8 cellular contexts compared by ENCODE assay signal in the genomic region with DNA sequence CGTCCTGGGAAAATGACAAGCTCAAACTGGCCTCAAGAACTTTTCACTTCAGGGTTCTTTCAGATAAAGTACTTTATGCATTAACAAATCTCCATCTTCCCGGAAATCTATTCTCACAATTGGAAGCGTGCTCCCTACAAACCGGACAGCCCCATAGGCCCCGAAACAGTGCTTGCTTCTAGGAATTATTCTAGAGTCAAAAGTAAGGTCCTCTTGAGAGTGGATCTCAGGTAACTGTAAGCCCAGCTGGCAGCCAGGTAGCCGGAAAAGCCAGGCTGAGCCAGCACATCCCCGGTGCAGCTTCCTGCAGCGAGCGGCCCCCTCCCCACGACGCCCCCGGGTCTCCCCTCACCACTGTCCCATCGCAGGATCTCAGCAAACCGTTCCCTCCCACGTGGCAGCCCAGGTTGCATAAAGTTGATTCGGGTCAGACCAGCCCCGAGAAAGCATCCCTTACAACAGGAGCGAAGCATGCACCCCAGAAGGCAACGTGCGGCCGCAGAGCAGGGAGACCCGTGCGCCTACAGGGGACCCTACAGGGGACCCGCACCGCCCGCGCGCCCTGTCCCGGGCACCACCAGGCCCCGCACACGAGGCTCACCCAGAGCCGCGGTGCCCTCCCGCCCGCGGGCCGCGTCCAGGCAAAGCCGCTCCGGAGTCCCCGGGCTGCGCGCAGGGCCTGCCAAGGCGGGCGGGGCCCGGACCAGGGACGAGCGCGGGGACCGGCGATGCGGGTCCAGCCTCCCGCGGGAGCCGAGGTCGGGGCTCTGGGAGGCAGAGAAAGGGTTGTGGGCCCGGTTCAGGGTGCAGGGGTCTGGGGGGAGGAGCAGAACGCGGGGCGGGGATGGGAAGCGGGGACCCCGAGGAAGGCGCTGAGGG. TPM values are rescaled to one million over a fixed set of nuclear protein-coding genes. Genes with fewer than 3 reads are reported as not detected.
DNase-seq lines count a peak whose midpoint lies in the region; ATAC-seq and TF ChIP-seq lines count a peak whose summit lies in the region.

No MANE protein-coding gene starts in this region.

- TF ChIP-seq POLR2A in uterus (IDR thresholded peaks at IDR 0.05), result no peak

- H3K27ac Mint-ChIP-seq in effector memory CD8-positive, alpha-beta T cell, result peak overlapping the region; percentile 96 to 99

- peaks cover 50% of the 10 kb centered on the region for H3K36me3 Mint-ChIP-seq in effector memory CD8-positive, alpha-beta T cell (ENCODE audit: insufficient read depth)

- peaks cover 2% of the 10 kb centered on the region for H3K4me1 ChIP-seq in RWPE2 (ENCODE audit: insufficient read depth, poor library complexity, severe bottlenecking)
- peaks cover 6 to 19% of the 10 kb centered on the region in 2 donors for H3K4me1 ChIP-seq in mucosa of rectum (ENCODE audit: control insufficient read depth in 2 of 2, insufficient read depth in 2 of 2, low read length in 2 of 2)
- peaks cover 0 to 20% of the 10 kb centered on the region in 2 donors for H3K4me1 ChIP-seq in uterus

- H3K9ac ChIP-seq in mucosa of rectum (ENCODE audit: low read depth in 1 of 2, low read length in 2 of 2), result peak overlapping the region in 1 of 2 donors; percentile 50

- no peaks in the 10 kb centered on the region for H3K27me3 Mint-ChIP-seq in effector memory CD8-positive, alpha-beta T cell

- no peaks in the 10 kb centered on the region for H3K9me3 ChIP-seq in RWPE2 (ENCODE audit: severe bottlenecking)
- H3K9me3 ChIP-seq in mucosa of rectum (ENCODE audit: control insufficient read depth in 2 of 2, low read length in 2 of 2), result no peaks in the 10 kb centered on the region
- no peaks in the 10 kb centered on the region for H3K9me3 ChIP-seq in uterus

- peak overlapping the region; percentile 100 for H3K4me3 ChIP-seq in RWPE2 (ENCODE audit: severe bottlenecking)
- peak overlapping the region; percentile 61 to 66 for H3K4me3 ChIP-seq in mucosa of rectum (ENCODE audit: low read length in 2 of 2)
- H3K4me3 ChIP-seq in uterus, result peak overlapping the region; percentile 46 to 72

- peak; percentile 15; the same call in 2 of the 3 replicates for ATAC-seq in RWPE2 (ENCODE audit: low read depth)
- no peak for ATAC-seq in effector memory CD8-positive, alpha-beta T cell (replicated peaks)

- no peaks in the 10 kb centered on the region for H3K27me3 ChIP-seq in RWPE2 (ENCODE audit: insufficient read depth, poor library complexity, severe bottlenecking)
- H3K27me3 ChIP-seq in mucosa of rectum (ENCODE audit: control insufficient read depth in 2 of 2, insufficient read depth in 2 of 2, low read length in 2 of 2), result no peaks in the 10 kb centered on the region
- no peaks in the 10 kb centered on the region for H3K27me3 ChIP-seq in uterus

- H3K27ac ChIP-seq in RWPE2 (ENCODE audit: poor library complexity, severe bottlenecking), result peak overlapping the region; percentile 61
- H3K27ac ChIP-seq in mucosa of rectum (ENCODE audit: low read depth in 2 of 2, low read length in 2 of 2), result no peak overlapping the region
- peak overlapping the region in 1 of 2 donors; percentile 80 for H3K27ac ChIP-seq in uterus

- H3K4me3 Mint-ChIP-seq in effector memory CD8-positive, alpha-beta T cell, result peak overlapping the region; percentile 97 to 99

- TF ChIP-seq CTCF in RWPE2 (IDR thresholded peaks at IDR 0.05; ENCODE audit: poor library complexity, severe bottlenecking) (no peak), uterus (IDR thresholded peaks at IDR 0.05) (no peak)

- peak; percentile 43 for DNase-seq in stimulated activated CD4-positive, alpha-beta T cell treated with anti-CD3 and anti-CD28 coated beads, Interleukin-15, amount 100 ng/mL, for 24 hours
- no peak for DNase-seq in stimulated activated CD4-positive, alpha-beta T cell treated with anti-CD3 and anti-CD28 coated beads, Interleukin-1b, Interleukin-23, amount 100 ng/mL, for 48 hours
- peak; percentile 72 for DNase-seq in RWPE2 (ENCODE audit: low spot score)
- DNase-seq in effector memory CD8-positive, alpha-beta T cell, result no peak
- peak; percentile 14 to 26 for DNase-seq in uterus
- no peak for DNase-seq in dedifferentiated amniotic fluid mesenchymal stem cell (ENCODE audit: extremely low spot score)
- DNase-seq in HUDEP-2 (lab: John Stamatoyannopoulos, UW; ENCODE audit: unreplicated experiment in 76 of 76), result no peak

- no peaks in the 10 kb centered on the region for H3K9me3 Mint-ChIP-seq in effector memory CD8-positive, alpha-beta T cell

- H3K36me3 ChIP-seq in RWPE2 (ENCODE audit: low read depth) (peaks cover 37% of the 10 kb centered on the region), mucosa of rectum (ENCODE audit: control insufficient read depth in 2 of 2, insufficient read depth in 2 of 2, low read length in 2 of 2) (peaks cover 0 to 6% of the 10 kb centered on the region in 2 donors), uterus (no peaks in the 10 kb centered on the region)

- intact Hi-C loops in uterus (cut with DNase I; ENCODE audit: low total_unique reads), result no loop called here

- peaks cover 44 to 52% of the 10 kb centered on the region in 2 donors for H3K4me1 Mint-ChIP-seq in effector memory CD8-positive, alpha-beta T cell (ENCODE audit: low read depth in 2 of 2)

RNA-seq across cellular contexts. Expression of a gene that starts 0.9 kb away (rescaled TPM):
- 10 to 100 TPM; 21.5 to 51.0 (median 40.0) TPM for total RNA-seq in uterus

Comparison
In these comparisons a context has a peak if more than half of its experiments do, and no peak if none do; other contexts are left out.
1. DNase-seq: peak in stimulated activated CD4-positive, alpha-beta T cell treated with anti-CD3 and anti-CD28 coated beads, Interleukin-15, amount 100 ng/mL, for 24 hours (single experiment), RWPE2 (single experiment) and uterus (2 of 2); none in stimulated activated CD4-positive, alpha-beta T cell treated with anti-CD3 and anti-CD28 coated beads, Interleukin-1b, Interleukin-23, amount 100 ng/mL, for 48 hours (single experiment), effector memory CD8-positive, alpha-beta T cell (0 of 3), dedifferentiated amniotic fluid mesenchymal stem cell (single experiment) and HUDEP-2 (0 of 76).
2. Peak in every context shown above with its lines, with median percentiles within 50 percentile points of each other: H3K4me3 ChIP-seq.